Comparison of ENCODE assay signal across 8 cellular contexts in the genomic region with DNA sequence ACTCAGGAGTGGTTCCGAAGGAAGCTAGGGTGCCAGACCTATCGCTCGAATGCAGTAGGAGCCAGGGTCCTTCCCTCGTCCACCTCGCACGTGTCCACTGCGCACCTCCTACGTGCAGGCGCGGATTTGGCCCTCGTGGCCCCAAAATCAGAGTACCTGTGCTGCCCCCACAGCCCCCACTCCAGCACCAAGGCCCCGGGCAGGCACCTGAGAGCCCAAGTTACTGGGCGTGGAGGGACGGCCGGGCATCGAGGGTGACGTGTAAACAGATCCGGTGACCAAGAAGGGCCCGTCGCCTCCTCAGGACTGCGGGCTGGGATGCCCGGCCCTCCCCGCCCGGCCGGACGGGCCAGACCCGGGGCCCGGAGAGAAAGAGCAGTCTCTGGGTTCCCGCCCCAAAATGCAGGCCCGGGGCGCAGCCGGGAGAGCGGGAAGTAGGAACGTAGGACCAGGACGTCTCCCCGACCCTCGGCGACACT. TPM values are rescaled to one million over a fixed set of nuclear protein-coding genes. Genes with fewer than 3 reads are reported as not detected.
A peak's percentile ranks its signal among the peaks of the same experiment; 100 is the strongest.
DNase-seq lines count a peak whose midpoint lies in the region; ATAC-seq and TF ChIP-seq lines count a peak whose summit lies in the region.

No MANE protein-coding gene starts in this region.

- H3K27me3 ChIP-seq in thymus (ENCODE audit: control insufficient read depth, insufficient read depth) = peaks cover 8% of the 10 kb centered on the region

- DNase-seq in astrocyte of the cerebellum (ENCODE audit: low read depth) = no peak
- peak in 1 of 2 donors; percentile 54 for DNase-seq in left colon
- DNase-seq in germinal center (ENCODE audit: low spot score) = no peak
- no peak for DNase-seq in 8988T
- DNase-seq in NK-92 treated with Interleukin-12 subunit alpha and Interleukin-12 subunit beta, amount 100 ng/mL, for 24 hours (lab: John Stamatoyannopoulos, UW) = no peak

- in situ Hi-C loops in astrocyte of the cerebellum (cut with HindIII; ENCODE audit: low sequenced_read_pairs) = no loop called here

- peak; percentile 3 for ATAC-seq in GM18502 (IDR thresholded peaks at IDR 0.05; ENCODE audit: poor library complexity, unreplicated experiment)
- ATAC-seq in HG03565 (IDR thresholded peaks at IDR 0.05; ENCODE audit: unreplicated experiment) = peak; percentile 0
- ATAC-seq in left colon = peak; percentile 27

- H3K36me3 ChIP-seq in thymus (ENCODE audit: control insufficient read depth, insufficient read depth) = peaks cover 32% of the 10 kb centered on the region

- 5% methylated on average over 38 of the region's 38 CpGs for WGBS in thymus

- no peak for TF ChIP-seq CTCF in astrocyte of the cerebellum (IDR thresholded peaks at IDR 0.05; ENCODE audit: low read depth, low read length, missing control alignments)

- H3K9me3 ChIP-seq in thymus (ENCODE audit: control insufficient read depth) = no peaks in the 10 kb centered on the region

- H3K4me1 ChIP-seq in thymus (ENCODE audit: control insufficient read depth, insufficient read depth, low read length) = peaks cover 5% of the 10 kb centered on the region

- intact Hi-C loops in left colon (cut with DNase I, micrococcal nuclease) = loop anchor here in 1 of 2 donors (5.0 kb wide), 1 partner anchor 112 kb away; no protein-coding TSS in a partner anchor

- H3K27ac ChIP-seq in thymus (ENCODE audit: low read depth) = no peak overlapping the region

- peak overlapping the region; percentile 87 for H3K4me3 ChIP-seq in astrocyte of the cerebellum (ENCODE audit: low read depth, low read length)
- peak overlapping the region; percentile 89 for H3K4me3 ChIP-seq in thymus (ENCODE audit: low read length)

RNA-seq across cellular contexts. Expression of gene SLC25A39, which starts 0.5 kb away (rescaled TPM):
- 100 to 1,000 TPM; 137 to 148 TPM for total RNA-seq in left colon
- polyA plus RNA-seq in thymus = 93.8 TPM

RNA-seq across cellular contexts. Expression of gene RUNDC3A, which starts 15.7 kb away (rescaled TPM):
- 1 to 10 TPM in 1 of 2 donors, under 1 TPM in 1; 0.46 to 1.5 TPM for total RNA-seq in left colon
- 4.9 TPM for polyA plus RNA-seq in thymus

RNA-seq across cellular contexts. Expression of gene GRN, which starts 21.0 kb away (rescaled TPM):
- total RNA-seq in left colon = 100 to 1,000 TPM; 439 to 572 TPM
- 93.0 TPM for polyA plus RNA-seq in thymus

RNA-seq across cellular contexts. Expression of gene FAM171A2, which starts 39.5 kb away (rescaled TPM):
- total RNA-seq in left colon = under 1 TPM; 0.24 to 0.67 TPM
- polyA plus RNA-seq in thymus = 0.39 TPM

RNA-seq across cellular contexts. Expression of gene SLC4A1, which starts 56.2 kb away (rescaled TPM):
- not detected for total RNA-seq in left colon
- polyA plus RNA-seq in thymus = 0.37 TPM
